ENCODE assay signal across 31 cellular contexts in genomic region chr15:88032787-88033186, GRCh38.
DNase-seq lines count a peak whose midpoint lies in the region; ATAC-seq and TF ChIP-seq lines count a peak whose summit lies in the region.
"Had no signal": no experiment of that assay in that cellular context is flagged by ENCODE, and none has a peak within 500 bp of the region (broad histone marks: within the 10 kb centered on the region; RNA-seq: fewer than 3 reads in every experiment).

No MANE protein-coding gene starts in this region.

- RAD21 ChIA-PET in HCT116 (lab: Charles Lee; ENCODE audit: low non-redundant PET in 1 of 2, low total read pairs in 2 of 2, uncharacterized antibody in 2 of 2, unreplicated experiment in 2 of 2), result no interaction called here

- TF ChIP-seq POLR2A in HCT116 (IDR thresholded peaks at IDR 0.05; ENCODE audit: borderline replicate concordance, extremely low read depth, insufficient read depth, insufficient read length), result no peak

- no peaks in the 10 kb centered on the region for H3K9me2 ChIP-seq in HCT116 (ENCODE audit: insufficient read depth)

- intact Hi-C loops in HCT116 (cut with micrococcal nuclease) (no loop called here), aorta (cut with DNase I) (no loop called here)

- BruUV-seq in HCT116 (replicated peaks; lab: Mats Ljungman, UMichigan), result no TSS peak

- TF ChIP-seq RAD21 in HCT116 (IDR thresholded peaks at IDR 0.05; ENCODE audit: low read depth), result no peak

- no peak overlapping the region for H3K9ac ChIP-seq in HCT116 (ENCODE audit: low read length)

- H3K4me1 ChIP-seq in HCT116 (ENCODE audit: control insufficient read depth in 1 of 2, insufficient read depth in 2 of 2, low read length in 2 of 2) (peaks cover 0 to 3% of the 10 kb centered on the region in 2 experiments; a peak in 1 of 4 replicates), aorta (ENCODE audit: control insufficient read depth in 1 of 2, insufficient read depth in 2 of 2, low read length in 2 of 2) (peaks cover 0 to 2% of the 10 kb centered on the region in 2 donors)
- H3K4me1 ChIP-seq: Caco-2, esophagus muscularis mucosa, HAP-1, upper lobe of right lung had no signal

- 92 to 96% methylated on average over 13 of the region's 13 CpGs for WGBS in aorta, 2 donors

- H3K27ac ChIP-seq in HCT116 (ENCODE audit: low read depth, low read length) (no peak overlapping the region), aorta (ENCODE audit: low read depth in 1 of 2, low read length in 2 of 2) (no peak overlapping the region)
- H3K27ac ChIP-seq: C4-2B, esophagus muscularis mucosa, neutrophil, PC-9, upper lobe of right lung had no signal

- H3K9me3 ChIP-seq in HCT116 (ENCODE audit: control insufficient read depth in 1 of 2, insufficient read depth in 1 of 2, low read depth in 1 of 2, low read length in 2 of 2) (no peaks in the 10 kb centered on the region), aorta (ENCODE audit: control insufficient read depth, low read length) (no peaks in the 10 kb centered on the region)
- H3K9me3 ChIP-seq: Caco-2, esophagus muscularis mucosa, neutrophil, upper lobe of right lung had no signal

- no peaks in the 10 kb centered on the region for H3K36me3 ChIP-seq in HCT116 (ENCODE audit: control insufficient read depth in 1 of 2, insufficient read depth in 2 of 2, low read length in 2 of 2)
- H3K36me3 ChIP-seq in aorta (ENCODE audit: control insufficient read depth in 1 of 2, insufficient read depth in 2 of 2, low read length in 1 of 2), result peaks cover 4% of the 10 kb centered on the region in 2 donors
- H3K36me3 ChIP-seq: esophagus muscularis mucosa, HAP-1, neutrophil, upper lobe of right lung had no signal

- CTCF ChIA-PET in HCT116 (lab: Charles Lee), result no interaction called here

- no peak for TF ChIP-seq CTCF in HCT116 (IDR thresholded peaks at IDR 0.05 in 2 of 3, conservative IDR thresholded peaks at IDR 0.05 in 1 of 3; ENCODE audit: borderline replicate concordance in 1 of 3, insufficient read depth in 1 of 3, low read depth in 2 of 3, low read length in 2 of 3)

- H4K20me1 ChIP-seq in HCT116 (ENCODE audit: insufficient read depth), result no peaks in the 10 kb centered on the region

- ATAC-seq in HCT116, result no peak; the same call in 1 of the 2 replicates
- no peak for ATAC-seq in aorta (ENCODE audit: low FRiP score)
- ATAC-seq in HG02588 (IDR thresholded peaks at IDR 0.05; ENCODE audit: unreplicated experiment), result no peak
- ATAC-seq: activated CD4-positive, CD25-positive, alpha-beta regulatory T cell treated with anti-CD3 and anti-CD28 coated beads, Interleukin-2, amount 50 U/mL, for 24 hours; left cardiac atrium; sciatic nerve; stimulated activated memory B cell treated with anti-CD40 and anti-IgM and Interleukin-4, amounts not matched to agents 10 μg/mL and 1 μg/mL and 100 μg/mL, for 72 hours; upper lobe of right lung had no signal

- H3K4me3 ChIP-seq in HCT116 (replicated peaks in 1 of 2; ENCODE audit: low read depth in 1 of 2, low read length in 2 of 2) (no peak overlapping the region), aorta (ENCODE audit: low read length in 2 of 2) (no peak overlapping the region)
- H3K4me3 ChIP-seq: esophagus muscularis mucosa, HAP-1, PC-9, upper lobe of right lung had no signal

- H2AFZ ChIP-seq in HCT116 (ENCODE audit: low read depth, low read length, poor library complexity, severe bottlenecking), result no peak overlapping the region
- H2AFZ ChIP-seq: PC-9 had no signal

- POLR2A ChIA-PET in HCT116 (lab: Charles Lee), result no interaction called here

- H3K4me2 ChIP-seq in HCT116 (ENCODE audit: low read length), result no peak overlapping the region
- H3K4me2 ChIP-seq: PC-9 had no signal

- no peaks in the 10 kb centered on the region for H3K79me2 ChIP-seq in HCT116 (ENCODE audit: insufficient read depth, low read length)

- H3K27me3 ChIP-seq in HCT116 (ENCODE audit: insufficient read depth, low read length) (0 out of 2 replicates have a peak, but pooled peaks cover 3% of the 10 kb centered on the region), aorta (ENCODE audit: control insufficient read depth in 1 of 2, insufficient read depth in 2 of 2, low read length in 1 of 2) (no peaks in the 10 kb centered on the region)
- H3K27me3 ChIP-seq: upper lobe of right lung had no signal

- DNase-seq in Daoy (ENCODE audit: low read depth) (peak; percentile 53), HCT116 (ENCODE audit: low read depth, low spot score) (peak; percentile 8), RKO (ENCODE audit: low spot score) (peak; percentile 70), glomerular visceral epithelial cell (ENCODE audit: extremely low spot score) (peak; percentile 42), HUDEP-2 (lab: John Stamatoyannopoulos, UW; ENCODE audit: unreplicated experiment in 76 of 76) (no peak), midbrain (lab: John Stamatoyannopoulos, UW) (no peak), aorta (no peak)
- DNase-seq: activated CD4-positive, alpha-beta T cell treated with anti-CD3 and anti-CD28 coated beads, Interleukin-2, amount 50 U/mL, for 48 hours; activated CD8-positive, alpha-beta memory T cell treated with anti-CD3 and anti-CD28 coated beads, Interleukin-2, amount 50 U/mL, for 4 hours; Caco-2; central memory CD4-positive, alpha-beta T cell; Kasumi-1; left cardiac atrium; NCI-H1092 treated with DMSO at 0.1 percent for 48 hours; NCI-H187 treated with DMSO at 0.1 percent for 48 hours; NCI-H2171 treated with DMSO at 0.1 percent for 48 hours; NCI-H524; NK-92 treated with Interleukin-12 subunit alpha and Interleukin-12 subunit beta, amount 100 ng/mL, for 24 hours; PC-9; SIG-M5; stimulated activated CD4-positive, alpha-beta T cell treated with anti-CD3 and anti-CD28 coated beads, Interleukin-4, amount 100 ng/mL, for 24 hours; SW 1271; upper lobe of right lung had no signal

TF ChIP-seq in HCT116, 20 proteins besides CTCF, POLR2A, EP300 and RAD21:
- TF ChIP-seq, protein P1, sequence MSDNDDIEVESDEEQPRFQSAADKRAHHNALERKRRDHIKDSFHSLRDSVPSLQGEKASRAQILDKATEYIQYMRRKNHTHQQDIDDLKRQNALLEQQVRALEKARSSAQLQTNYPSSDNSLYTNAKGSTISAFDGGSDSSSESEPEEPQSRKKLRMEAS (IDR thresholded peaks at IDR 0.05), result no peak
- TF ChIP-seq TCF7L2 (IDR thresholded peaks at IDR 0.05; ENCODE audit: borderline replicate concordance, extremely low read depth, insufficient read depth, insufficient read length) (no peak), ZNF274 (IDR thresholded peaks at IDR 0.05; ENCODE audit: low read depth, low read length) (no peak), CBX3 (IDR thresholded peaks at IDR 0.05; ENCODE audit: low read depth) (no peak), EZH2phosphoT487 (IDR thresholded peaks at IDR 0.05; ENCODE audit: borderline replicate concordance) (no peak), POLR2AphosphoS5 (IDR thresholded peaks at IDR 0.05; ENCODE audit: low read depth, low read length) (no peak), JUND (IDR thresholded peaks at IDR 0.05) (no peak), EGR1 (IDR thresholded peaks at IDR 0.05; ENCODE audit: low read depth) (no peak), SRF (IDR thresholded peaks at IDR 0.05; ENCODE audit: low read depth) (no peak), FOSL1 (IDR thresholded peaks at IDR 0.05; ENCODE audit: low read depth) (no peak), CEBPB (IDR thresholded peaks at IDR 0.05; ENCODE audit: low read depth) (no peak), ATF3 (IDR thresholded peaks at IDR 0.05) (no peak), YY1 (IDR thresholded peaks at IDR 0.05; ENCODE audit: extremely low read depth, insufficient replicate concordance, low read depth, low read length) (no peak), EZH2 (IDR thresholded peaks at IDR 0.05) (no peak), ELF1 (IDR thresholded peaks at IDR 0.05; ENCODE audit: borderline replicate concordance, low read depth) (no peak)
TF ChIP-seq in HCT116: peak in this region for 0.

Comparison
In these comparisons a context has a peak if more than half of its experiments do, and no peak if none do; other contexts are left out.
1. DNase-seq: peak in Daoy (single experiment), HCT116 (single experiment), RKO (single experiment) and glomerular visceral epithelial cell (single experiment); none in HUDEP-2 (0 of 76), midbrain (single experiment) and aorta (0 of 2).